ENCODE assay signal across 1 cellular context in the genomic region with DNA sequence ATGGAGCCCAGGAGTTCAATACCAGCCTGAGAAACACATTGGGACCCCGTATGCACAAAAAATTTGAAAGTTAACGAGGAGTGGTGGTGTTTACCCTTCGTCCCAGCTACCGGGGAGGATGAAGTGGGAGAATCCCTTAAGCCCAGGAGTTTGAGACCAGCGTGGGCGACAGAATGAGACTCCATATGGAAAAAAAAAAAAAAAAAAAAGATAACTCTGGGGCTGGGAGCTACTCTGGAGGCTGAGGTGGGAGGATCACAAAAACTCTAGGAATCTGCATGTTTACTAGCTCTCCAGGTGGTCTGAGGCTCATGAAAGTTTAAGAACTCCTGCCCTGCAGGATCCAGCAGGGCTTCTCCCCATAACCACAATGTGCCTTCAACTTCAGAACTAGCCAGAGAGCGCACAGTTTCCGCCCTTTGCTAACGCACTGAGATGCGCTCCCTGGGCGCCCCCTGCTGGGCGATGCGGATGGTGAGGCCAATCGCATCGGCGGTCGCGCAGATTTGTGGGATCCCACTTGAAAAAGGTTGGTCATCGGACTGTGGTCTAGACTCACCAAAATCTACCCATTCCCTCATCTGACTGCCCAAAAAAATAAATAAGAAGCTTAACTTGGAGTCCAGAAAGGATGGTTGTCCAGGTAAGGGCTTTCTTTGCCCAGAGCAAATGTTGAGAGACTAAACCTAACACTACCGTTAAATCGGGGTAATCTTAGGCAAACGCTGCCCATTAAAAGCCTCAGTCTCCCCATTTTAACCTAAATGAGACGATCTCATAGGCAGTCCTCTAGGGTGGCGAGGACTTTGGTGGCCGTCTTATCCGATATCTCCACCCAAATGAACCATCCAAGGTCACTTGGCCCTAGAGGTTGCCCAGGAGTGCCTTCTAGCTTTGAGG.
A peak's percentile ranks its signal among the peaks of the same experiment; 100 is the strongest.
TF ChIP-seq lines count a peak whose summit lies in the region.

No MANE protein-coding gene starts in this region.

TF ChIP-seq in K562, 482 proteins besides CTCF, POLR2A, EP300 and RAD21 (continued from another document and continues in another):
- no peak for TF ChIP-seq ZNF134 (CRISPR knock-in tag; conservative IDR thresholded peaks at IDR 0.05)
- no peak for TF ChIP-seq CC2D1A (IDR thresholded peaks at IDR 0.05)
- no peak for TF ChIP-seq NBN (IDR thresholded peaks at IDR 0.05; ENCODE audit: low read depth)
- TF ChIP-seq ZFP30 (CRISPR knock-in tag; IDR thresholded peaks at IDR 0.05; ENCODE audit: borderline replicate concordance) = no peak
- peak; percentile 89 for TF ChIP-seq ZNF24 (IDR thresholded peaks at IDR 0.05)
- TF ChIP-seq HIVEP1 (CRISPR knock-in tag; IDR thresholded peaks at IDR 0.05) = 0 out of 2 replicates have a peak, but pooled peaks have one; percentile 48
- no peak for TF ChIP-seq SREBF1 (IDR thresholded peaks at IDR 0.05; ENCODE audit: borderline replicate concordance, low read depth, low read length)
- no peak for TF ChIP-seq RUNX1 (IDR thresholded peaks at IDR 0.05; ENCODE audit: low read depth)
- TF ChIP-seq NR2C2 (CRISPR knock-in tag; IDR thresholded peaks at IDR 0.05) = no peak
- no peak for TF ChIP-seq NR2C2 (tag; IDR thresholded peaks at IDR 0.05)
- TF ChIP-seq TEAD2 (tag; IDR thresholded peaks at IDR 0.05) = no peak
- TF ChIP-seq MAFG (tag; conservative IDR thresholded peaks at IDR 0.05) = no peak
- TF ChIP-seq TBP (optimal IDR thresholded peaks at IDR 0.05; ENCODE audit: low read depth, low read length) = peak; percentile 86
- peak; percentile 70 for TF ChIP-seq JUND (IDR thresholded peaks at IDR 0.05; ENCODE audit: borderline replicate concordance, low read depth, low read length)
- peak; percentile 67; the same call in 1 of the 3 replicates for TF ChIP-seq JUND (tag; IDR thresholded peaks at IDR 0.05; ENCODE audit: borderline replicate concordance, low read depth, low read length)
- TF ChIP-seq EGR1 (conservative IDR thresholded peaks at IDR 0.05) = 0 out of 2 replicates have a peak, but pooled peaks have one; percentile 21
- TF ChIP-seq, protein P1, sequence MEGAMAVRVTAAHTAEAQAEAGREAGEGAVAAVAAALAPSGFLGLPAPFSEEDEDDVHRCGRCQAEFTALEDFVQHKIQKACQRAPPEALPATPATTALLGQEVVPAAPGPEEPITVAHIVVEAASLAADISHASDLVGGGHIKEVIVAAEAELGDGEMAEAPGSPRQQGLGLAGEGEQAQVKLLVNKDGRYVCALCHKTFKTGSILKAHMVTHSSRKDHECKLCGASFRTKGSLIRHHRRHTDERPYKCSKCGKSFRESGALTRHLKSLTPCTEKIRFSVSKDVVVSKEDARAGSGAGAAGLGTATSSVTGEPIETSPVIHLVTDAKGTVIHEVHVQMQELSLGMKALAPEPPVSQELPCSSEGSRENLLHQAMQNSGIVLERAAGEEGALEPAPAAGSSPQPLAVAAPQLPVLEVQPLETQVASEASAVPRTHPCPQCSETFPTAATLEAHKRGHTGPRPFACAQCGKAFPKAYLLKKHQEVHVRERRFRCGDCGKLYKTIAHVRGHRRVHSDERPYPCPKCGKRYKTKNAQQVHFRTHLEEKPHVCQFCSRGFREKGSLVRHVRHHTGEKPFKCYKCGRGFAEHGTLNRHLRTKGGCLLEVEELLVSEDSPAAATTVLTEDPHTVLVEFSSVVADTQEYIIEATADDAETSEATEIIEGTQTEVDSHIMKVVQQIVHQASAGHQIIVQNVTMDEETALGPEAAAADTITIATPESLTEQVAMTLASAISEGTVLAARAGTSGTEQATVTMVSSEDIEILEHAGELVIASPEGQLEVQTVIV (CRISPR knock-in tag; IDR thresholded peaks at IDR 0.05; ENCODE audit: borderline replicate concordance) = no peak
- TF ChIP-seq SIN3A (IDR thresholded peaks at IDR 0.05; ENCODE audit: borderline replicate concordance in 2 of 2, control insufficient read depth in 1 of 2, low read depth in 2 of 2, low read length in 2 of 2) = no peak
- TF ChIP-seq BCOR (IDR thresholded peaks at IDR 0.05) = peak; percentile 28; the same call in 1 of the 2 replicates
- no peak for TF ChIP-seq FOXK2 (conservative IDR thresholded peaks at IDR 0.05 in 1 of 2, IDR thresholded peaks at IDR 0.05 in 1 of 2; ENCODE audit: low read depth in 2 of 2)
- 0 out of 2 replicates have a peak, but pooled peaks have one; percentile 17 for TF ChIP-seq MTA3 (IDR thresholded peaks at IDR 0.05; ENCODE audit: borderline replicate concordance)
- TF ChIP-seq SP1 (CRISPR knock-in tag; IDR thresholded peaks at IDR 0.05) = peak; percentile 34; the same call in 1 of the 2 replicates
- TF ChIP-seq KLF13 (tag; IDR thresholded peaks at IDR 0.05; ENCODE audit: borderline replicate concordance, low read depth) = no peak
- TF ChIP-seq, protein P2, sequence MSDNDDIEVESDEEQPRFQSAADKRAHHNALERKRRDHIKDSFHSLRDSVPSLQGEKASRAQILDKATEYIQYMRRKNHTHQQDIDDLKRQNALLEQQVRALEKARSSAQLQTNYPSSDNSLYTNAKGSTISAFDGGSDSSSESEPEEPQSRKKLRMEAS (CRISPR knock-in tag; IDR thresholded peaks at IDR 0.05) = 0 out of 2 replicates have a peak, but pooled peaks have one; percentile 43
- no peak for TF ChIP-seq FOXA1 (IDR thresholded peaks at IDR 0.05; ENCODE audit: borderline replicate concordance)
- TF ChIP-seq TRIM24 (IDR thresholded peaks at IDR 0.05) = no peak
- TF ChIP-seq FOXM1 (IDR thresholded peaks at IDR 0.05; ENCODE audit: low read depth) = no peak
- TF ChIP-seq FOXM1 (CRISPR knock-in tag; IDR thresholded peaks at IDR 0.05; ENCODE audit: low read depth) = no peak
- TF ChIP-seq, protein P3, sequence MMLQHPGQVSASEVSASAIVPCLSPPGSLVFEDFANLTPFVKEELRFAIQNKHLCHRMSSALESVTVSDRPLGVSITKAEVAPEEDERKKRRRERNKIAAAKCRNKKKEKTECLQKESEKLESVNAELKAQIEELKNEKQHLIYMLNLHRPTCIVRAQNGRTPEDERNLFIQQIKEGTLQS (IDR thresholded peaks at IDR 0.05) = no peak
- TF ChIP-seq, protein P3 (CRISPR knock-in tag; conservative IDR thresholded peaks at IDR 0.05) = 0 out of 2 replicates have a peak, but pooled peaks have one; percentile 47
- no peak for TF ChIP-seq TAF15 (IDR thresholded peaks at IDR 0.05; ENCODE audit: low read depth, low read length)
- no peak for TF ChIP-seq SMAD3 (CRISPR knock-in tag; conservative IDR thresholded peaks at IDR 0.05)
- peak; percentile 54; the same call in 1 of the 2 replicates for TF ChIP-seq ZBTB7A (IDR thresholded peaks at IDR 0.05; ENCODE audit: borderline replicate concordance, control insufficient read depth, low read depth, low read length)
- TF ChIP-seq STAG1 (CRISPR knock-in tag; IDR thresholded peaks at IDR 0.05; ENCODE audit: borderline replicate concordance) = peak; percentile 60; the same call in 1 of the 2 replicates
- TF ChIP-seq BHLHE40 (IDR thresholded peaks at IDR 0.05; ENCODE audit: low read length) = peak; percentile 31; the same call in 1 of the 2 replicates
- no peak for TF ChIP-seq POLR2B (IDR thresholded peaks at IDR 0.05; ENCODE audit: low read depth, partially characterized antibody)
- 0 out of 2 replicates have a peak, but pooled peaks have one; percentile 26 for TF ChIP-seq SMAD4 (CRISPR knock-in tag; conservative IDR thresholded peaks at IDR 0.05)
- no peak for TF ChIP-seq MEF2D (tag; conservative IDR thresholded peaks at IDR 0.05; ENCODE audit: low read depth)
- TF ChIP-seq KDM5B (IDR thresholded peaks at IDR 0.05; ENCODE audit: insufficient replicate concordance, low read depth, low read length) = no peak
- no peak for TF ChIP-seq ZNF140 (CRISPR knock-in tag; IDR thresholded peaks at IDR 0.05)
- TF ChIP-seq NRF1 (conservative IDR thresholded peaks at IDR 0.05 in 1 of 2, IDR thresholded peaks at IDR 0.05 in 1 of 2) = peak; percentile 37 to 62; a peak in 3 of 4 replicates
- no peak for TF ChIP-seq ZNF263 (CRISPR knock-in tag; IDR thresholded peaks at IDR 0.05; ENCODE audit: borderline replicate concordance)
- TF ChIP-seq SMAD1 (IDR thresholded peaks at IDR 0.05; ENCODE audit: low read depth, low read length, partially characterized antibody) = no peak
- TF ChIP-seq ZNF589 (CRISPR knock-in tag; IDR thresholded peaks at IDR 0.05; ENCODE audit: low read depth) = no peak
- TF ChIP-seq NFRKB (IDR thresholded peaks at IDR 0.05; ENCODE audit: low read depth) = no peak
- peak; percentile 72; the same call in 1 of the 2 replicates for TF ChIP-seq CTBP1 (IDR thresholded peaks at IDR 0.05; ENCODE audit: borderline replicate concordance)
- peak; percentile 86 for TF ChIP-seq CTCFL (IDR thresholded peaks at IDR 0.05; ENCODE audit: borderline replicate concordance, insufficient read depth, low read depth, low read length, poor library complexity, severe bottlenecking)
- TF ChIP-seq POLR3G (IDR thresholded peaks at IDR 0.05; ENCODE audit: extremely low read depth, insufficient read length, insufficient replicate concordance) = no peak
- no peak for TF ChIP-seq ZNF12 (CRISPR knock-in tag; IDR thresholded peaks at IDR 0.05)
- TF ChIP-seq POLR2AphosphoS2 (IDR thresholded peaks at IDR 0.05; ENCODE audit: low read length) = no peak
- peak; percentile 78 for TF ChIP-seq ZKSCAN1 (IDR thresholded peaks at IDR 0.05; ENCODE audit: low read depth, low read length)
- TF ChIP-seq FOXP1 (CRISPR knock-in tag; IDR thresholded peaks at IDR 0.05) = no peak
- no peak for TF ChIP-seq CSDE1 (IDR thresholded peaks at IDR 0.05)
- no peak for TF ChIP-seq LARP7 (IDR thresholded peaks at IDR 0.05)
- TF ChIP-seq ATF7 (IDR thresholded peaks at IDR 0.05) = 0 out of 2 replicates have a peak, but pooled peaks have one; percentile 37
- peak; percentile 75; the same call in 1 of the 2 replicates for TF ChIP-seq TFAP4 (CRISPR knock-in tag; IDR thresholded peaks at IDR 0.05; ENCODE audit: borderline replicate concordance)
- no peak for TF ChIP-seq MTF1 (CRISPR knock-in tag; IDR thresholded peaks at IDR 0.05; ENCODE audit: borderline replicate concordance)
- TF ChIP-seq HNRNPLL (IDR thresholded peaks at IDR 0.05; ENCODE audit: low read depth, low read length, poor library complexity, severe bottlenecking) = peak; percentile 67
- no peak for TF ChIP-seq ZKSCAN8 (CRISPR knock-in tag; IDR thresholded peaks at IDR 0.05)
- TF ChIP-seq RHOXF2B (CRISPR knock-in tag; conservative IDR thresholded peaks at IDR 0.05) = no peak
- no peak for TF ChIP-seq ZNF408 (CRISPR knock-in tag; IDR thresholded peaks at IDR 0.05; ENCODE audit: low read depth)
- 0 out of 2 replicates have a peak, but pooled peaks have one; percentile 6 for TF ChIP-seq CBFA2T3 (IDR thresholded peaks at IDR 0.05)
- no peak for TF ChIP-seq FOXA3 (CRISPR knock-in tag; conservative IDR thresholded peaks at IDR 0.05 in 1 of 2, IDR thresholded peaks at IDR 0.05 in 1 of 2)
- TF ChIP-seq PHTF2 (CRISPR knock-in tag; IDR thresholded peaks at IDR 0.05) = no peak
- no peak for TF ChIP-seq ERF (CRISPR knock-in tag; IDR thresholded peaks at IDR 0.05)
- no peak for TF ChIP-seq ZSCAN29 (IDR thresholded peaks at IDR 0.05)
- no peak for TF ChIP-seq TSHZ1 (CRISPR knock-in tag; IDR thresholded peaks at IDR 0.05)
- TF ChIP-seq SMARCA4 (IDR thresholded peaks at IDR 0.05) = 0 out of 2 replicates have a peak, but pooled peaks have one; percentile 10
- no peak for TF ChIP-seq ATF1 (CRISPR knock-in tag; IDR thresholded peaks at IDR 0.05)
- 0 out of 2 replicates have a peak, but pooled peaks have one; percentile 37 for TF ChIP-seq ATF1 (tag; IDR thresholded peaks at IDR 0.05)
- no peak for TF ChIP-seq SUPT5H (IDR thresholded peaks at IDR 0.05)
